Comparison of ENCODE assay signal across 21 cellular contexts in the genomic region with DNA sequence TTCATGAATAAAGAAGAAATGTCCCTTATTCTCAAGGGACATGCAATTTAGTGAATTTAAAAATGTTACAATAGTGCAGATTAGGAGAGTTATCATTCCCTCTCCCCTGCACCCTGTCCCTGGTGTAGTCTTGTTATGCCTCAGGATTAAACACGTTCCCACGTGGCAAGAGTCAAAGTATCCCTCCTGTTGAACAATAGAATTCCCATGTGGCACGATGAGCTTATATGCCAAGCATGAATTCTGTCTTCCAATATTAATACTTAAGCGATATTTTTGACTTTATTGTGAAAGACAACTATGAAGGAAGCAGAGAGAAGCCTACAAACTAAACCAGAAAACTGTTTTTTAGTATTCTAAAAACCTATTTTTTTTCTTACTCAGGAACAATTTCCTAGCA.
"Had no signal": no experiment of that assay in that cellular context is flagged by ENCODE, and none has a peak within 500 bp of the region (broad histone marks: within the 10 kb centered on the region; RNA-seq: fewer than 3 reads in every experiment).

No MANE protein-coding gene starts in this region.

- H3K4me3 ChIP-seq: cardiac muscle cell, gastroesophageal sphincter, pancreas, thyroid gland had no signal

- H3K9me3 ChIP-seq: gastroesophageal sphincter, neutrophil, pancreas, thyroid gland had no signal

- H3K36me3 Mint-ChIP-seq: activated CD8-positive, alpha-beta memory T cell treated with anti-CD3 and anti-CD28 coated beads, Interleukin-2, amount 10 ng/mL, durations not matched to agents 7 days and 5 days; activated naive CD4-positive, alpha-beta T cell treated with anti-CD3 and anti-CD28 coated beads, Interleukin-2, amount 10 ng/mL, durations not matched to agents 7 days and 5 days had no signal

- H3K27me3 Mint-ChIP-seq: activated CD8-positive, alpha-beta T cell treated with anti-CD3 and anti-CD28 coated beads for 36 hours had no signal

- H3K27me3 ChIP-seq: cardiac muscle cell, gastroesophageal sphincter, pancreas, thyroid gland had no signal

- H3K4me1 ChIP-seq: thyroid gland had no signal

- H3K36me3 ChIP-seq: cardiac muscle cell, gastroesophageal sphincter, neutrophil, pancreas, thyroid gland had no signal

- ATAC-seq: activated CD8-positive, alpha-beta memory T cell treated with anti-CD3 and anti-CD28 coated beads, Interleukin-2, amount 10 ng/mL, durations not matched to agents 7 days and 5 days; activated CD8-positive, alpha-beta T cell treated with anti-CD3 and anti-CD28 coated beads for 36 hours; gastroesophageal sphincter; right cardiac atrium; stimulated activated naive CD8-positive, alpha-beta T cell treated with anti-CD3 and anti-CD28 coated beads, Interleukin-15, Interleukin-2, amounts not matched to agents 100 U/mL and 50 U/mL, for 24 hours had no signal

- DNase-seq: activated CD4-positive, alpha-beta T cell treated with anti-CD3 and anti-CD28 coated beads for 48 hours; activated CD8-positive, alpha-beta memory T cell treated with anti-CD3 and anti-CD28 coated beads, Interleukin-2, amount 10 ng/mL, durations not matched to agents 7 days and 5 days; activated CD8-positive, alpha-beta T cell treated with anti-CD3 and anti-CD28 coated beads for 36 hours; activated effector memory CD4-positive, alpha-beta T cell treated with anti-CD3 and anti-CD28 coated beads, Interleukin-2, amount 50 U/mL, for 16 hours; activated naive CD4-positive, alpha-beta T cell treated with anti-CD3 and anti-CD28 coated beads, Interleukin-2, amount 10 ng/mL, durations not matched to agents 7 days and 5 days; activated T-cell treated with anti-CD3 and anti-CD28 coated beads for 4 hours; amygdala; effector CD4-positive, alpha-beta T cell; erythroblast; head of caudate nucleus; hypothalamus; pancreas; right cardiac atrium; stimulated activated CD4-positive, alpha-beta T cell treated with anti-CD3 and anti-CD28 coated beads, Interleukin-12 subunit alpha, Interleukin-12 subunit beta, amount 100 ng/mL, for 4 hours; stimulated activated CD4-positive, alpha-beta T cell treated with anti-CD3 and anti-CD28 coated beads, Interleukin-4, amount 100 ng/mL, for 4 hours; stimulated activated naive CD8-positive, alpha-beta T cell treated with anti-CD3 and anti-CD28 coated beads, Interleukin-15, Interleukin-2, amounts not matched to agents 100 U/mL and 50 U/mL, for 24 hours; thyroid gland had no signal

- H3K9me3 Mint-ChIP-seq: activated CD8-positive, alpha-beta T cell treated with anti-CD3 and anti-CD28 coated beads for 36 hours; activated naive CD4-positive, alpha-beta T cell treated with anti-CD3 and anti-CD28 coated beads, Interleukin-2, amount 10 ng/mL, durations not matched to agents 7 days and 5 days; nephron had no signal

- H3K4me3 Mint-ChIP-seq: activated CD8-positive, alpha-beta memory T cell treated with anti-CD3 and anti-CD28 coated beads, Interleukin-2, amount 10 ng/mL, durations not matched to agents 7 days and 5 days; activated CD8-positive, alpha-beta T cell treated with anti-CD3 and anti-CD28 coated beads for 36 hours; activated naive CD4-positive, alpha-beta T cell treated with anti-CD3 and anti-CD28 coated beads, Interleukin-2, amount 10 ng/mL, durations not matched to agents 7 days and 5 days; nephron had no signal

- H3K27ac ChIP-seq: cardiac muscle cell, gastroesophageal sphincter, neutrophil, pancreas, thyroid gland had no signal

- H3K27ac Mint-ChIP-seq: activated CD8-positive, alpha-beta memory T cell treated with anti-CD3 and anti-CD28 coated beads, Interleukin-2, amount 10 ng/mL, durations not matched to agents 7 days and 5 days; activated CD8-positive, alpha-beta T cell treated with anti-CD3 and anti-CD28 coated beads for 36 hours; activated naive CD4-positive, alpha-beta T cell treated with anti-CD3 and anti-CD28 coated beads, Interleukin-2, amount 10 ng/mL, durations not matched to agents 7 days and 5 days; nephron had no signal
